13 cellular contexts compared by ENCODE assay signal in the genomic region with DNA sequence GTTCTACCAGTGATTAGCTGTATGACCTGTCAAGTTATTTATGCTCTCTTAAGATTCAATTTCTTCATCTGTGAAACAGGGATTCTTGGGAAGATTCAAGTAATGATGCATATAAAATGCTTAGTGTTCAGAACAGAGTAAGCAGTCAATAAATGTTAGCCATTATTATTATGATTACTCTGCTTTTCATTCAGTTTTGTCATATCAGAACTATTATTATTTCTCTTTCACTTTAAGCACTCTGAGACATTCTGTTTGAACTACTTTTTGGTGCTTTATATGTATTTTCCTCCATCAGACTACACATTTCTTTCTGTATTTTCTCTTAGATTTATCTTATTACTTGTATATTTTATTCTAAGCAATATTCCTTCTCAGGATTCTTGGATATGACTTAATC.
DNase-seq lines count a peak whose midpoint lies in the region; ATAC-seq and TF ChIP-seq lines count a peak whose summit lies in the region.
"Had no signal": no experiment of that assay in that cellular context is flagged by ENCODE, and none has a peak within 500 bp of the region (broad histone marks: within the 10 kb centered on the region; RNA-seq: fewer than 3 reads in every experiment).

No MANE protein-coding gene starts in this region.

- no peaks in the 10 kb centered on the region for H3K9me3 ChIP-seq in mucosa of descending colon

- intact Hi-C loops in mucosa of descending colon (cut with DNase I, micrococcal nuclease), result loop anchor here in 1 of 2 donors (10.0 kb wide), 1 partner anchor 734 kb away; no protein-coding TSS in a partner anchor

- H3K4me1 Mint-ChIP-seq in endothelial cell (ENCODE audit: unreplicated experiment), result no peaks in the 10 kb centered on the region

- ATAC-seq in GM18498 (IDR thresholded peaks at IDR 0.05; ENCODE audit: unreplicated experiment) (peak; percentile 30), GM19043 (IDR thresholded peaks at IDR 0.05; ENCODE audit: low read depth, unreplicated experiment) (peak; percentile 15), HG02840 (IDR thresholded peaks at IDR 0.05; ENCODE audit: low FRiP score, unreplicated experiment) (peak; percentile 29), HG03565 (IDR thresholded peaks at IDR 0.05; ENCODE audit: unreplicated experiment) (peak; percentile 14), mucosa of descending colon (no peak)

- no peaks in the 10 kb centered on the region for H3K36me3 Mint-ChIP-seq in endothelial cell (ENCODE audit: low read depth, unreplicated experiment)

- H3K27me3 Mint-ChIP-seq in endothelial cell (ENCODE audit: unreplicated experiment), result no peaks in the 10 kb centered on the region
- H3K27me3 Mint-ChIP-seq: progenitor cell of endocrine pancreas had no signal

- H3K4me3 Mint-ChIP-seq in endothelial cell (ENCODE audit: unreplicated experiment), result no peak overlapping the region

- TF ChIP-seq CTCF in endothelial cell (IDR thresholded peaks at IDR 0.05; ENCODE audit: unreplicated experiment), result no peak
- TF ChIP-seq CTCF in mucosa of descending colon (IDR thresholded peaks at IDR 0.05), result no peak

- peaks cover 2% of the 10 kb centered on the region for H3K9me3 Mint-ChIP-seq in endothelial cell (ENCODE audit: unreplicated experiment)

- no peak for DNase-seq in endothelial cell (ENCODE audit: low spot score)
- no peak for DNase-seq in NCI-H748 (lab: John Stamatoyannopoulos, UW; ENCODE audit: unreplicated experiment)
- DNase-seq in islet precursor cell, result no peak
- DNase-seq in mucosa of descending colon, result no peak
- DNase-seq: DMS79 treated with DMSO at 0.1 percent for 48 hours; NCI-H2171; stimulated activated naive CD4-positive, alpha-beta T cell treated with Interleukin-2 at 50 U/mL for 16 hours; SW 1271 had no signal

- H3K27ac Mint-ChIP-seq in endothelial cell (ENCODE audit: unreplicated experiment), result no peak overlapping the region
- H3K27ac Mint-ChIP-seq: progenitor cell of endocrine pancreas had no signal

- no peaks in the 10 kb centered on the region for H3K36me3 ChIP-seq in mucosa of descending colon (ENCODE audit: low read depth)

- H3K4me3 ChIP-seq in mucosa of descending colon, result no peak overlapping the region

- H3K4me1 ChIP-seq in mucosa of descending colon (ENCODE audit: low read depth), result no peaks in the 10 kb centered on the region
